ENCODE assay signal across 8 cellular contexts in the genomic region with DNA sequence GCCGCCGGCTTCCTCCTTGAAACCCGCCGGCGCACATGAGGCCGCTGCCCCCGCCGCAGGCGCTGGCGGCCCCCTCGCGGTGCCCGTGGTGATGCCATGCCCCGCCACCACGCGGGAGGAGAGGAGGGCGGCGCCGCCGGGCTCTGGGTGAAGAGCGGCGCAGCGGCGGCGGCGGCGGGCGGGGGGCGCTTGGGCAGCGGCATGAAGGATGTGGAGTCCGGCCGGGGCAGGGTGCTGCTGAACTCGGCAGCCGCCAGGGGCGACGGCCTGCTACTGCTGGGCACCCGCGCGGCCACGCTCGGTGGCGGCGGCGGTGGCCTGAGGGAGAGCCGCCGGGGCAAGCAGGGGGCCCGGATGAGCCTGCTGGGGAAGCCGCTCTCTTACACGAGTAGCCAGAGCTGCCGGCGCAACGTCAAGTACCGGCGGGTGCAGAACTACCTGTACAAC. TPM values are rescaled to one million over a fixed set of nuclear protein-coding genes. Genes with fewer than 3 reads are reported as not detected.
DNase-seq lines count a peak whose midpoint lies in the region; ATAC-seq and TF ChIP-seq lines count a peak whose summit lies in the region.

No MANE protein-coding gene starts in this region.

- no peaks in the 10 kb centered on the region for H3K9me3 Mint-ChIP-seq in activated T-cell treated with anti-CD3 and anti-CD28 coated beads, Interleukin-2, amount 50 U/mL, for 24 hours

- DNase-seq in cardiac muscle cell (ENCODE audit: low read depth in 1 of 2, low spot score in 1 of 2) (peak; percentile 51 to 87), Right ventricle myocardium inferior (ENCODE audit: missing footprints) (no peak), NCI-H748 treated with DMSO at 0.1 percent for 48 hours (lab: John Stamatoyannopoulos, UW) (peak; percentile 32), fibroblast of mammary gland (ENCODE audit: low read depth) (no peak), neuronal stem cell (ENCODE audit: low spot score) (peak; percentile 54), upper lobe of right lung (peak; percentile 67)
- peak; percentile 80 for DNase-seq in activated T-cell treated with anti-CD3 and anti-CD28 coated beads, Interleukin-2, amount 50 U/mL, for 24 hours

- H4K91ac ChIP-seq in neuronal stem cell (ENCODE audit: low read depth, low read length, poor library complexity), result no peak overlapping the region

- H3K27ac ChIP-seq in cardiac muscle cell (peak overlapping the region; percentile 68), neuronal stem cell (replicated peaks; ENCODE audit: low read length) (no peak overlapping the region), upper lobe of right lung (no peak overlapping the region)

- intact Hi-C loops in Right ventricle myocardium inferior (cut with DNase I) (loop anchor here (10.0 kb wide), 1 partner anchor 503 kb away; no protein-coding TSS in a partner anchor), upper lobe of right lung (cut with DNase I) (no loop called here)

- no peaks in the 10 kb centered on the region for H3K36me3 ChIP-seq in cardiac muscle cell
- H3K36me3 ChIP-seq in neuronal stem cell (replicated peaks in 1 of 2; ENCODE audit: control insufficient read depth in 2 of 2, insufficient read depth in 2 of 2, low read length in 2 of 2), result no peaks in the 10 kb centered on the region
- H3K36me3 ChIP-seq in upper lobe of right lung, result no peaks in the 10 kb centered on the region

- peak; percentile 19 for TF ChIP-seq CTCF in cardiac muscle cell (IDR thresholded peaks at IDR 0.05; ENCODE audit: low read depth, low read length)
- no peak for TF ChIP-seq CTCF in fibroblast of mammary gland (conservative IDR thresholded peaks at IDR 0.05; ENCODE audit: control insufficient read depth, insufficient read depth, low read depth, low read length)
- no peak for TF ChIP-seq CTCF in upper lobe of right lung (IDR thresholded peaks at IDR 0.05)

- no CpG with 5 or more reads among the region's 54 CpGs for WGBS in neuronal stem cell (ENCODE audit: extremely low coverage in 2 of 2, insufficient read length in 2 of 2, insufficient replicate concordance in 1 of 2), 2 donors

- peaks cover 6% of the 10 kb centered on the region for H3K36me3 Mint-ChIP-seq in activated T-cell treated with anti-CD3 and anti-CD28 coated beads, Interleukin-2, amount 50 U/mL, for 24 hours (ENCODE audit: low read depth)

- H3K4ac ChIP-seq in neuronal stem cell (ENCODE audit: low read length), result no peak overlapping the region

- H3K14ac ChIP-seq in neuronal stem cell (ENCODE audit: low read length), result peak overlapping the region; percentile 33

- H2BK15ac ChIP-seq in neuronal stem cell (ENCODE audit: low read length), result no peak overlapping the region

- peak overlapping the region; percentile 60 for H3K18ac ChIP-seq in neuronal stem cell (ENCODE audit: low read length)

- no peak overlapping the region for H2AK5ac ChIP-seq in neuronal stem cell (ENCODE audit: low read depth, low read length)

- H2BK120ac ChIP-seq in neuronal stem cell (ENCODE audit: low read depth, low read length), result no peak overlapping the region

- H3K27ac Mint-ChIP-seq in activated T-cell treated with anti-CD3 and anti-CD28 coated beads, Interleukin-2, amount 50 U/mL, for 24 hours, result peak overlapping the region; percentile 98

- H3K27me3 ChIP-seq in cardiac muscle cell (no peaks in the 10 kb centered on the region), neuronal stem cell (ENCODE audit: control insufficient read depth in 3 of 3, insufficient read depth in 3 of 3, low read depth in 1 of 3, low read length in 3 of 3) (peaks cover 16 to 75% (median 37%) of the 10 kb centered on the region in 3 experiments), upper lobe of right lung (peaks cover 6% of the 10 kb centered on the region)

- H3K23ac ChIP-seq in neuronal stem cell (ENCODE audit: low read depth, low read length, poor library complexity), result peak overlapping the region; percentile 31

- no peaks in the 10 kb centered on the region for H3K79me1 ChIP-seq in neuronal stem cell (ENCODE audit: low read depth, low read length)

- H2BK5ac ChIP-seq in neuronal stem cell (ENCODE audit: low read length), result no peak overlapping the region

- H4K8ac ChIP-seq in neuronal stem cell (ENCODE audit: low read depth, low read length), result no peak overlapping the region

- H3K4me1 Mint-ChIP-seq in activated T-cell treated with anti-CD3 and anti-CD28 coated beads, Interleukin-2, amount 50 U/mL, for 24 hours (ENCODE audit: low read depth), result peaks cover 75% of the 10 kb centered on the region

- peak overlapping the region; percentile 51 for H3K9ac ChIP-seq in neuronal stem cell (ENCODE audit: low read depth, low read length, poor library complexity)

- peaks cover 37% of the 10 kb centered on the region for H3K4me1 ChIP-seq in cardiac muscle cell (ENCODE audit: low read depth)
- peaks cover 8 to 9% of the 10 kb centered on the region in 2 donors for H3K4me1 ChIP-seq in neuronal stem cell (ENCODE audit: control insufficient read depth in 2 of 2, insufficient read depth in 1 of 2, low read depth in 1 of 2, low read length in 2 of 2)
- peaks cover 29% of the 10 kb centered on the region for H3K4me1 ChIP-seq in upper lobe of right lung

- H3K4me3 Mint-ChIP-seq in activated T-cell treated with anti-CD3 and anti-CD28 coated beads, Interleukin-2, amount 50 U/mL, for 24 hours, result peak overlapping the region; percentile 90

- H3K27me3 Mint-ChIP-seq in activated T-cell treated with anti-CD3 and anti-CD28 coated beads, Interleukin-2, amount 50 U/mL, for 24 hours, result peaks cover 3% of the 10 kb centered on the region

- H3K4me3 ChIP-seq in cardiac muscle cell (peak overlapping the region; percentile 70), fibroblast of mammary gland (ENCODE audit: control insufficient read depth, low read depth, low read length) (peak overlapping the region; percentile 53), neuronal stem cell (ENCODE audit: low read length in 2 of 2) (peak overlapping the region; percentile 25 to 79), upper lobe of right lung (peak overlapping the region; percentile 52)

- ATAC-seq in Right ventricle myocardium inferior, result no peak
- ATAC-seq in HG03064 (IDR thresholded peaks at IDR 0.05; ENCODE audit: low read depth, unreplicated experiment), result peak; percentile 25
- peak; percentile 63 for ATAC-seq in upper lobe of right lung

- peak overlapping the region; percentile 88 for H2AFZ ChIP-seq in neuronal stem cell (ENCODE audit: low read length)

- H3K4me2 ChIP-seq in neuronal stem cell (ENCODE audit: insufficient read depth, low read length, poor library complexity, severe bottlenecking), result peak overlapping the region; percentile 99

- H3K9me3 ChIP-seq in cardiac muscle cell (ENCODE audit: low read depth) (no peaks in the 10 kb centered on the region), neuronal stem cell (replicated peaks in 1 of 2; ENCODE audit: control insufficient read depth in 2 of 2, insufficient read depth in 1 of 2, low read depth in 1 of 2, low read length in 2 of 2) (no peaks in the 10 kb centered on the region), upper lobe of right lung (no peaks in the 10 kb centered on the region)

- no peak overlapping the region for H2BK12ac ChIP-seq in neuronal stem cell (ENCODE audit: low read length)

RNA-seq across cellular contexts. Expression of gene KCNQ5, which starts 0.3 kb away (rescaled TPM):
- total RNA-seq in cardiac muscle cell, result 28.9 and 45.4 TPM in 2 replicates
- polyA plus RNA-seq in cardiac muscle cell, result 31.4 and 45.6 TPM in 2 replicates
- not detected for total RNA-seq in Right ventricle myocardium inferior
- 0.08 TPM for polyA plus RNA-seq in neuronal stem cell (2013, experiment 1 of 2)
- 0.06 TPM for polyA plus RNA-seq in neuronal stem cell (2013, experiment 2 of 2)
- total RNA-seq in upper lobe of right lung, result 1.3 TPM

Comparison
In these comparisons a context has a peak if more than half of its experiments do, and no peak if none do; other contexts are left out.
1. DNase-seq: peak in cardiac muscle cell (2 of 2), NCI-H748 treated with DMSO at 0.1 percent for 48 hours (single experiment), activated T-cell treated with anti-CD3 and anti-CD28 coated beads, Interleukin-2, amount 50 U/mL, for 24 hours (single experiment), neuronal stem cell (single experiment) and upper lobe of right lung (single experiment); none in Right ventricle myocardium inferior (single experiment) and fibroblast of mammary gland (single experiment).
2. RNA of gene KCNQ5, which starts 0.3 kb away (total RNA-seq): 28.9 to 45.4 TPM in cardiac muscle cell; 1.3 TPM in upper lobe of right lung (single experiment) and not detected in Right ventricle myocardium inferior (single experiment); every median in the first group is over 10 times any median in the second.
3. Peak in every context shown above with its lines, with median percentiles within 50 percentile points of each other: H3K4me3 ChIP-seq.